ENCODE assay signal across 8 cellular contexts in genomic region chr11:78418584-78419211, GRCh38. TPM values are rescaled to one million over a fixed set of nuclear protein-coding genes. Genes with fewer than 3 reads are reported as not detected.
A peak's percentile ranks its signal among the peaks of the same experiment; 100 is the strongest.
DNase-seq lines count a peak whose midpoint lies in the region; ATAC-seq, FAIRE-seq and TF ChIP-seq lines count a peak whose summit lies in the region.

No MANE protein-coding gene starts in this region.

- H3K4me3 ChIP-seq in heart left ventricle (peak overlapping the region in 11 of 12 donors; percentile 63 to 100 (median 86)), HepG2 (replicated peaks in 1 of 3; ENCODE audit: insufficient read depth in 1 of 3, low read depth in 2 of 3, low read length in 3 of 3) (peak overlapping the region; percentile 64 to 81 (median 71))

- H3K9me3 ChIP-seq in heart left ventricle, result no peaks in the 10 kb centered on the region
- no peaks in the 10 kb centered on the region for H3K9me3 ChIP-seq in HepG2 (ENCODE audit: low read length)

- H3K27me3 ChIP-seq in heart left ventricle (no peaks in the 10 kb centered on the region), HepG2 (ENCODE audit: control insufficient read depth in 1 of 2, insufficient read depth in 2 of 2, low read length in 2 of 2) (no peaks in the 10 kb centered on the region)

- no peaks in the 10 kb centered on the region for H3K36me3 Mint-ChIP-seq in type B pancreatic cell

- peak overlapping the region; percentile 69 for H3K9ac ChIP-seq in HepG2 (ENCODE audit: insufficient read depth, low read depth, low read length)

- H3K4me1 ChIP-seq in heart left ventricle (peaks cover 0 to 60% (median 32%) of the 10 kb centered on the region in 12 donors), HepG2 (ENCODE audit: insufficient read depth, low read length) (peaks cover 41% of the 10 kb centered on the region)

- no peak for FAIRE-seq in HepG2 (lab: Jason Lieb, UNC)

- DNase-seq in heart left ventricle (no peak), cardiac septum (ENCODE audit: low spot score) (no peak), HepG2 (ENCODE audit: low spot score) (no peak), type B pancreatic cell (ENCODE audit: extremely low spot score, unreplicated experiment) (no peak), AG08395 (ENCODE audit: low spot score) (no peak), SIG-M5 treated with dmso at 0.1 percent for 504 hours (lab: John Stamatoyannopoulos, UW; ENCODE audit: unreplicated experiment) (no peak)

- H3K27me3 Mint-ChIP-seq in type B pancreatic cell, result no peaks in the 10 kb centered on the region

- no peak overlapping the region for H2AFZ ChIP-seq in HepG2 (ENCODE audit: low read length)

- TF ChIP-seq POLR2A in heart left ventricle (IDR thresholded peaks at IDR 0.05) (no peak), HepG2 (IDR thresholded peaks at IDR 0.05; ENCODE audit: insufficient read depth in 1 of 2, low read depth in 2 of 2, low read length in 2 of 2) (no peak)

- peak overlapping the region in 11 of 12 donors; percentile 21 to 99 (median 95) for H3K27ac ChIP-seq in heart left ventricle
- H3K27ac ChIP-seq in adipose tissue (ENCODE audit: low read depth, low read length), result peak overlapping the region; percentile 29
- peak overlapping the region; percentile 62 for H3K27ac ChIP-seq in HepG2 (ENCODE audit: extremely low read length, insufficient read depth, low read length)

- POLR2A ChIA-PET in HepG2 (lab: Yijun Ruan, JAX), result no interaction called here

- no peaks in the 10 kb centered on the region for H3K36me3 ChIP-seq in heart left ventricle
- H3K36me3 ChIP-seq in HepG2 (replicated peaks in 1 of 2; ENCODE audit: control insufficient read depth in 1 of 2, insufficient read depth in 2 of 2, low read length in 2 of 2), result no peaks in the 10 kb centered on the region

- peak overlapping the region; percentile 91 for H3K27ac Mint-ChIP-seq in type B pancreatic cell

- TF ChIP-seq CTCF in heart left ventricle (IDR thresholded peaks at IDR 0.05) (no peak), HepG2 (CRISPR knock-in tag; IDR thresholded peaks at IDR 0.05) (no peak), type B pancreatic cell (conservative IDR thresholded peaks at IDR 0.05) (no peak)

- CTCF ChIA-PET in HepG2 (lab: Yijun Ruan, JAX; ENCODE audit: low intra/inter-chr PET ratio, low total read pairs), result no interaction called here

- peaks cover 18% of the 10 kb centered on the region for H3K79me2 ChIP-seq in HepG2 (ENCODE audit: insufficient read depth, low read length)

- in situ Hi-C loops in HepG2 (cut with HindIII; ENCODE audit: extremely low pct_ligation_motif_present, low pct_unique_long_range_greater_than_20kb), result loop anchor here (5.0 kb wide), 1 partner anchor 191 kb away; no protein-coding TSS in a partner anchor

- H4K20me1 ChIP-seq in HepG2 (ENCODE audit: insufficient read depth, low read length), result no peaks in the 10 kb centered on the region

- intact Hi-C loops in heart left ventricle (cut with DNase I) (loop anchor here (2.0 to 10.0 kb wide), 13 partner anchors 64 to 281 kb away; partner anchors contain the start of genes ALG8 (in 1 of the 10), KCTD21 (in 1 of the 10) and USP35 (in 1 of the 10)), cardiac septum (cut with DNase I) (loop anchor here (5.0 kb wide), 5 partner anchors 66 to 281 kb away; partner anchors contain the start of gene ALG8), HepG2 (cut with micrococcal nuclease; ENCODE audit: unreplicated experiment) (no loop called here)

- ATAC-seq in heart left ventricle (no peak), HepG2 (no peak), HG03378 (IDR thresholded peaks at IDR 0.05; ENCODE audit: unreplicated experiment) (no peak)

- peak overlapping the region; percentile 91 for H3K4me3 Mint-ChIP-seq in type B pancreatic cell

- no peaks in the 10 kb centered on the region for H3K9me3 Mint-ChIP-seq in type B pancreatic cell

- WGBS in heart left ventricle, 4 donors, result 35 to 46% (median 41%) methylated on average over 11 of the region's 11 CpGs
- 33 to 40% (median 38%) methylated on average over 11 of the region's 11 CpGs for WGBS in adipose tissue, 3 donors
- 43% methylated on average over 11 of the region's 11 CpGs for WGBS in HepG2 (ENCODE audit: low lambda C conversion rate)

- TF ChIP-seq EP300 in HepG2 (IDR thresholded peaks at IDR 0.05; ENCODE audit: low read depth in 2 of 2, low read length in 2 of 2) (no peak), HepG2 (CRISPR knock-in tag; IDR thresholded peaks at IDR 0.05; ENCODE audit: borderline replicate concordance) (no peak)

- no TSS peak for BruUV-seq in HepG2 (replicated peaks; lab: Mats Ljungman, UMichigan)

- TF ChIP-seq RAD21 in HepG2 (CRISPR knock-in tag; IDR thresholded peaks at IDR 0.05), result no peak

- peak overlapping the region; percentile 100 for H3K4me2 ChIP-seq in HepG2 (ENCODE audit: low read depth, low read length)

- H3K4me1 Mint-ChIP-seq in type B pancreatic cell (ENCODE audit: unreplicated experiment), result peaks cover 37% of the 10 kb centered on the region

TF ChIP-seq in HepG2, 621 proteins besides CTCF, POLR2A, EP300 and RAD21:
- TF ChIP-seq ZNF878 (CRISPR knock-in tag; IDR thresholded peaks at IDR 0.05) (peak; percentile 12; the same call in 1 of the 2 replicates), ZMYM3 (CRISPR knock-in tag; IDR thresholded peaks at IDR 0.05) (no peak), ATF1 (CRISPR knock-in tag; IDR thresholded peaks at IDR 0.05) (0 out of 2 replicates have a peak, but pooled peaks have one; percentile 20)

RNA-seq across cellular contexts. Expression of gene GAB2, which starts 1.1 kb away (rescaled TPM):
- total RNA-seq in heart left ventricle (10 to 100 TPM; 25.6 to 53.0 (median 32.0) TPM), cardiac septum (42.9 TPM), HepG2 (2016; rRNA removed; fragmentation: Illumina TruSeq; extraction: Trizol) (3.2 and 4.1 TPM in 2 replicates), type B pancreatic cell (ENCODE audit: low replicate concordance) (23.3 and 24.5 TPM in 2 replicates)
- polyA plus RNA-seq in heart left ventricle (10 to 100 TPM in 1 of 2 donors, 1 to 10 TPM in 1; 6.1 to 19.3 TPM), adipose tissue (10 to 100 TPM in 2 of 3 donors, 1 to 10 TPM in 1; 5.3 to 24.9 (median 22.8) TPM), HepG2 (2011; rRNA removed) (7.9 and 8.6 TPM in 2 replicates)
- 0.35 and 0.40 TPM in 2 replicates for total RNA-seq in HepG2 (2016; cell fraction: cytosol; rRNA removed; fragmentation: Illumina TruSeq; extraction: Trizol; ENCODE audit: low read depth)
- total RNA-seq in HepG2 (2016; cell fraction: insoluble cytoplasmic fraction; rRNA removed; fragmentation: Illumina TruSeq; extraction: Trizol), result 2.7 and 3.2 TPM in 2 replicates
- total RNA-seq in HepG2 (2016; cell fraction: membrane; rRNA removed; fragmentation: Illumina TruSeq; extraction: Trizol), result 1.6 and 1.7 TPM in 2 replicates
- 3.4 and 4.6 TPM in 2 replicates for total RNA-seq in HepG2 (2016; cell fraction: nucleus; rRNA removed; fragmentation: Illumina TruSeq; extraction: Trizol)
- polyA plus RNA-seq in HepG2 (2011; cell fraction: cytosol; rRNA removed), result 4.7 and 5.6 TPM in 2 replicates
- 11.5 and 11.7 TPM in 2 replicates for polyA plus RNA-seq in HepG2 (2011; cell fraction: nucleus; rRNA removed)
- polyA plus RNA-seq in HepG2 (2012), result 9.4 and 12.0 TPM in 2 replicates
- 0.11 and 0.16 TPM in 2 replicates for polyA plus RNA-seq in HepG2 (2016; cell fraction: cytosol; fragmentation: Illumina TruSeq; extraction: Trizol; ENCODE audit: low read depth)
- 2.2 TPM in 2 replicates for polyA plus RNA-seq in HepG2 (2016; cell fraction: insoluble cytoplasmic fraction; fragmentation: Illumina TruSeq; extraction: Trizol; ENCODE audit: low read depth)
- 0.73 and 0.90 TPM in 2 replicates for polyA plus RNA-seq in HepG2 (2016; cell fraction: membrane; fragmentation: Illumina TruSeq; extraction: Trizol; ENCODE audit: low read depth)
- 3.2 and 4.9 TPM in 2 replicates for polyA plus RNA-seq in HepG2 (2016; cell fraction: nucleus; fragmentation: Illumina TruSeq; extraction: Trizol; ENCODE audit: insufficient read depth, low read depth)
- 10.0 and 14.5 TPM in 2 replicates for polyA minus RNA-seq in HepG2 (2011; rRNA and poly(A)+ RNA removed; ENCODE audit: low replicate concordance)
- 5.8 and 6.6 TPM in 2 replicates for polyA minus RNA-seq in HepG2 (2011; cell fraction: cytosol; rRNA and poly(A)+ RNA removed)
- 11.7 and 15.5 TPM in 2 replicates for polyA minus RNA-seq in HepG2 (2011; cell fraction: nucleus; rRNA and poly(A)+ RNA removed)

Comparison
In these comparisons a context has a peak if more than half of its experiments do, and no peak if none do; other contexts are left out.
1. H3K27ac ChIP-seq: peak in every context shown above with its lines; median percentile 95 in heart left ventricle; 62 in HepG2; 29 in adipose tissue.